8 cellular contexts compared by ENCODE assay signal in genomic region chr9:80605129-80605528, GRCh38.
A peak's percentile ranks its signal among the peaks of the same experiment; 100 is the strongest.
DNase-seq lines count a peak whose midpoint lies in the region; ATAC-seq, FAIRE-seq and TF ChIP-seq lines count a peak whose summit lies in the region.

No MANE protein-coding gene starts in this region.

- intact Hi-C loops in left ventricle myocardium superior (cut with micrococcal nuclease), result no loop called here
- intact Hi-C loops in uterus (cut with DNase I; ENCODE audit: low total_unique reads), result no loop called here
- intact Hi-C loops in vagina (cut with DNase I), result no loop called here

- H3K27ac ChIP-seq in cardiac muscle cell, result no peak overlapping the region
- no peak overlapping the region for H3K27ac ChIP-seq in uterus
- no peak overlapping the region for H3K27ac ChIP-seq in vagina

- TF ChIP-seq CTCF in cardiac muscle cell (IDR thresholded peaks at IDR 0.05; ENCODE audit: low read depth, low read length) (peak; percentile 54), uterus (IDR thresholded peaks at IDR 0.05) (peak; percentile 44 to 53 (median 48)), vagina (IDR thresholded peaks at IDR 0.05) (peak in 1 of 3 experiments; percentile 40)

- H3K9me3 ChIP-seq in cardiac muscle cell (ENCODE audit: low read depth) (no peaks in the 10 kb centered on the region), uterus (no peaks in the 10 kb centered on the region), vagina (no peaks in the 10 kb centered on the region)

- H3K4me1 ChIP-seq in cardiac muscle cell (ENCODE audit: low read depth) (peaks cover 10% of the 10 kb centered on the region), uterus (no peaks in the 10 kb centered on the region), vagina (no peaks in the 10 kb centered on the region)

- TF ChIP-seq POLR2A in uterus (IDR thresholded peaks at IDR 0.05) (no peak), vagina (IDR thresholded peaks at IDR 0.05) (no peak)

- H3K36me3 ChIP-seq in cardiac muscle cell, result no peaks in the 10 kb centered on the region
- H3K36me3 ChIP-seq in uterus, result no peaks in the 10 kb centered on the region
- H3K36me3 ChIP-seq in vagina, result no peaks in the 10 kb centered on the region

- no peak for ATAC-seq in left ventricle myocardium superior
- ATAC-seq in HG02763 (IDR thresholded peaks at IDR 0.05; ENCODE audit: unreplicated experiment), result no peak

- H3K27me3 ChIP-seq in cardiac muscle cell, result peaks cover 3% of the 10 kb centered on the region
- H3K27me3 ChIP-seq in uterus, result no peaks in the 10 kb centered on the region
- H3K27me3 ChIP-seq in vagina, result no peaks in the 10 kb centered on the region

- FAIRE-seq in RCC 7860 (lab: Jason Lieb, UNC), result peak; percentile 20

- H3K4me3 ChIP-seq in cardiac muscle cell (no peak overlapping the region), uterus (no peak overlapping the region), vagina (no peak overlapping the region)

- peak; percentile 50 to 62 for DNase-seq in cardiac muscle cell (ENCODE audit: low read depth in 1 of 2, low spot score in 1 of 2)
- no peak for DNase-seq in left ventricle myocardium superior
- peak; percentile 56 for DNase-seq in RCC 7860 (ENCODE audit: low spot score)
- peak; percentile 1 for DNase-seq in hepatic stellate cell (ENCODE audit: low spot score)
- DNase-seq in uterus, result no peak
- DNase-seq in vagina (ENCODE audit: extremely low spot score in 2 of 2), result no peak
- no peak for DNase-seq in T1000 (lab: John Stamatoyannopoulos, UW)

Comparison
In these comparisons a context has a peak if more than half of its experiments do, and no peak if none do; other contexts are left out.
1. DNase-seq: peak in cardiac muscle cell (2 of 2), RCC 7860 (single experiment) and hepatic stellate cell (single experiment); none in left ventricle myocardium superior (single experiment), uterus (0 of 2), vagina (0 of 2) and T1000 (single experiment).